Comparison of ENCODE assay signal across 29 cellular contexts in the genomic region with DNA sequence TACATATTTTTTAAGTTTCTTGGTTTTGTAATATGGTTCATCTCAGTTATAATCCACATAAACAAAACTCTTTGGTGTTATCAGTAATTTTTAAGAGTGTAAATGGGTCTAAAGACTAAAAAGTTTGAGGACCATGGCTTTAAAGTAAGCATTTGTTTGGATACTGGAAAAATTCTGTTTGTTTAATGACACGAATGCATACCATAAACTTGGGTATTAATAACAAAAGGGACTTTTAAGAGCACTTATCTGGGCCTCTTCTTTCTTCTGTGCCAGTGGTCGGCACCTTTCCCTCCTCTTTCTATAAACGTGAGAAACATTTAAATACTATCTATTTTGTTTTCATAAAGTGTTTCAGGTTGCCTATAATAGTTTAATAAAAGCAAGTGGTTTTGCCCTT. TPM values are rescaled to one million over a fixed set of nuclear protein-coding genes. Genes with fewer than 3 reads are reported as not detected.
"Had no signal": no experiment of that assay in that cellular context is flagged by ENCODE, and none has a peak within 500 bp of the region (broad histone marks: within the 10 kb centered on the region; RNA-seq: fewer than 3 reads in every experiment).

No MANE protein-coding gene starts in this region.

- H3K4me3 ChIP-seq: left ventricle myocardium inferior, lung, mucosa of descending colon, pancreas, prostate gland, skin epidermis, stomach, testis, thyroid gland, transverse colon, upper lobe of left lung, vagina had no signal

- H3K27me3 ChIP-seq: pancreas, stomach, testis, thyroid gland, transverse colon, upper lobe of left lung, vagina had no signal

- H3K27ac ChIP-seq: left ventricle myocardium inferior, pancreas, prostate gland, skin epidermis, stomach, testis, thyroid gland, transverse colon, upper lobe of left lung, vagina had no signal

- H3K4me3 Mint-ChIP-seq: immature natural killer cell; memory B cell; naive thymus-derived CD4-positive, alpha-beta T cell; natural killer cell treated with Interleukin-12 subunit alpha and Interleukin-12 subunit beta and Interleukin-15 and Interleukin-18, amount 100 ng/mL, for 72 hours; stimulated activated naive B cell treated with anti-CD40 and anti-IgM and Interleukin-4, amounts not matched to agents 10 μg/mL and 1 μg/mL and 100 μg/mL, for 72 hours had no signal

- H3K27ac Mint-ChIP-seq: immature natural killer cell; naive thymus-derived CD4-positive, alpha-beta T cell; natural killer cell treated with Interleukin-12 subunit alpha and Interleukin-12 subunit beta and Interleukin-15 and Interleukin-18, amount 100 ng/mL, for 72 hours; stimulated activated naive B cell treated with anti-CD40 and anti-IgM and Interleukin-4, amounts not matched to agents 10 μg/mL and 1 μg/mL and 100 μg/mL, for 72 hours had no signal

- H3K9me3 Mint-ChIP-seq: memory B cell; naive thymus-derived CD4-positive, alpha-beta T cell; natural killer cell treated with Interleukin-12 subunit alpha and Interleukin-12 subunit beta and Interleukin-15 and Interleukin-18, amount 100 ng/mL, for 72 hours; stimulated activated naive B cell treated with anti-CD40 and anti-IgM and Interleukin-4, amounts not matched to agents 10 μg/mL and 1 μg/mL and 100 μg/mL, for 72 hours had no signal

- H3K27me3 Mint-ChIP-seq: memory B cell; stimulated activated naive B cell treated with anti-CD40 and anti-IgM and Interleukin-4, amounts not matched to agents 10 μg/mL and 1 μg/mL and 100 μg/mL, for 72 hours had no signal

- H3K36me3 ChIP-seq: left ventricle myocardium inferior, pancreas, prostate gland, stomach, thyroid gland, transverse colon, upper lobe of left lung, vagina had no signal

- DNase-seq: hypothalamus; immature natural killer cell; kidney; left ventricle myocardium inferior; midbrain; mucosa of descending colon; naive thymus-derived CD4-positive, alpha-beta T cell; posterior cingulate gyrus; retina; right cardiac atrium; stimulated activated CD4-positive, alpha-beta T cell treated with anti-CD3 and anti-CD28 coated beads, Interleukin-12 subunit alpha, Interleukin-12 subunit beta, amount 100 ng/mL, for 4 hours; stimulated activated CD4-positive, alpha-beta T cell treated with anti-CD3 and anti-CD28 coated beads, Interleukin-15, amount 100 ng/mL, for 24 hours; stimulated activated CD4-positive, alpha-beta T cell treated with anti-CD3 and anti-CD28 coated beads, Interleukin-2, amount 100 ng/mL, for 24 hours; stimulated activated CD4-positive, alpha-beta T cell treated with anti-CD3 and anti-CD28 coated beads, Interleukin-4, amount 100 ng/mL, for 1 hour; stimulated activated naive B cell treated with anti-CD40 and anti-IgM and Interleukin-4, amounts not matched to agents 10 μg/mL and 1 μg/mL and 100 μg/mL, for 72 hours; stimulated activated naive CD8-positive, alpha-beta T cell treated with anti-CD3 and anti-CD28 coated beads, Interleukin-15, Interleukin-2, amounts not matched to agents 100 U/mL and 50 U/mL, for 24 hours; stomach; testis; transverse colon; upper lobe of left lung had no signal

- H3K4me1 ChIP-seq: pancreas, prostate gland, testis, thyroid gland, upper lobe of left lung, vagina had no signal

- H3K9me3 ChIP-seq: mucosa of descending colon, pancreas, prostate gland, stomach, testis, thyroid gland, transverse colon, upper lobe of left lung, vagina had no signal

- H3K36me3 Mint-ChIP-seq: immature natural killer cell; naive thymus-derived CD4-positive, alpha-beta T cell; natural killer cell treated with Interleukin-12 subunit alpha and Interleukin-12 subunit beta and Interleukin-15 and Interleukin-18, amount 100 ng/mL, for 72 hours had no signal

- H3K4me1 Mint-ChIP-seq: immature natural killer cell had no signal

- ATAC-seq: mucosa of descending colon; naive thymus-derived CD4-positive, alpha-beta T cell; natural killer cell treated with Interleukin-12 subunit alpha and Interleukin-12 subunit beta and Interleukin-15 and Interleukin-18, amount 100 ng/mL, for 72 hours; pancreas; right cardiac atrium; sciatic nerve; stimulated activated naive B cell treated with anti-CD40 and anti-IgM and Interleukin-4, amounts not matched to agents 10 μg/mL and 1 μg/mL and 100 μg/mL, for 72 hours; stimulated activated naive CD8-positive, alpha-beta T cell treated with anti-CD3 and anti-CD28 coated beads, Interleukin-15, Interleukin-2, amounts not matched to agents 100 U/mL and 50 U/mL, for 24 hours had no signal

RNA-seq across cellular contexts. Expression of a gene that starts 47.4 kb away (rescaled TPM):
- polyA plus RNA-seq: immature natural killer cell; naive thymus-derived CD4-positive, alpha-beta T cell had no signal
